In the genomic region with DNA sequence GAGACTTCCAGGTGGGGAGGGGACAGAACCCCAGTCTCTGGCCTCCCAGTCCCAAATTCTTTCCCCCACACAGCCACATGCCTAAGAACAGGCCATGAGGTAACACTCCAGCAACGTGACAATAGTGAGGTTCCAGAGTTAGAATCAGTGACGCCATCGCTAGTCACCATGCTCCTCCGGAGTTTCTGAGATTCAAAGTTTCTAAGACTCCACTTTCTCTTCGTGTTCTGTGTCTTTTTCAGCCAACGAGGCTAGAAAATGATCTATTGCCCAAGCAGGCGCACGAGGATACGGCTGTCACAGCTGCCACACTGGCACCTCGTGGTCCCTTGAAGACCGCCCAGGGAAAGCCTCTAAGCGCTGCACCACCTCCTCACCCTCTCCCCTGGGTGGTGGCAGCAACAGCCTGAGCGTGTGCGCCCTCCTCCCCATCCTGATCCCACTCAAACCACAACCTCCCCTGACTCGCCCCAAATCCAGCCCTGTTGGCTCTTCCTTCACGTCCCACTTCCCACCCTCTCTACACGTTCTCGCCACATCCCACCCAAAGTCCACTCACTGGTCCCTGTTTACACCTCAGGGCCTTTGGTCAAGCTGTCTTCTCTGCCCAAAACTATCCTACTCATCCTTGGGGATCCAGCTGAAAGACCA, we compare ENCODE assay signal across 6 cellular contexts. TPM values are rescaled to one million over a fixed set of nuclear protein-coding genes. Genes with fewer than 3 reads are reported as not detected.
A peak's percentile ranks its signal among the peaks of the same experiment; 100 is the strongest.
DNase-seq lines count a peak whose midpoint lies in the region; ATAC-seq and TF ChIP-seq lines count a peak whose summit lies in the region.

No MANE protein-coding gene starts in this region.

- in situ Hi-C loops in transverse colon (cut with MboI; ENCODE audit: low pct_ligation_motif_present in 1 of 4, low pct_unique_long_range_greater_than_20kb in 1 of 4, low sequenced_read_pairs in 3 of 4) = no loop called here

- H3K36me3 ChIP-seq in DND-41 (ENCODE audit: insufficient read depth, low read length) (no peaks in the 10 kb centered on the region; the same call in 1 of the 2 replicates), MG63 (0 out of 2 replicates have a peak, but pooled peaks cover 4% of the 10 kb centered on the region), right lobe of liver (no peaks in the 10 kb centered on the region), transverse colon (no peaks in the 10 kb centered on the region)

- peaks cover 16% of the 10 kb centered on the region for H4K20me1 ChIP-seq in DND-41 (ENCODE audit: insufficient read depth, low read length)

- TF ChIP-seq POLR2A in right lobe of liver (IDR thresholded peaks at IDR 0.05) (no peak), transverse colon (IDR thresholded peaks at IDR 0.05) (no peak)

- H3K9me3 ChIP-seq in DND-41 (ENCODE audit: insufficient read depth, low read length, severe bottlenecking) = no peaks in the 10 kb centered on the region
- H3K9me3 ChIP-seq in MG63 = no peaks in the 10 kb centered on the region
- no peaks in the 10 kb centered on the region for H3K9me3 ChIP-seq in right lobe of liver
- no peaks in the 10 kb centered on the region for H3K9me3 ChIP-seq in transverse colon

- H3K79me2 ChIP-seq in DND-41 (ENCODE audit: insufficient read depth, low read length) = peaks cover 49% of the 10 kb centered on the region

- no peaks in the 10 kb centered on the region for H3K27me3 ChIP-seq in DND-41 (ENCODE audit: insufficient read depth, low read length, poor library complexity)
- no peaks in the 10 kb centered on the region for H3K27me3 ChIP-seq in MG63
- no peaks in the 10 kb centered on the region for H3K27me3 ChIP-seq in right lobe of liver
- no peaks in the 10 kb centered on the region for H3K27me3 ChIP-seq in transverse colon

- H3K27ac ChIP-seq in DND-41 (ENCODE audit: low read length) (peak overlapping the region; percentile 68), right lobe of liver (peak overlapping the region; percentile 31 to 71 (median 59)), transverse colon (peak overlapping the region; percentile 92 to 96 (median 94))

- 17% methylated on average over 14 of the region's 18 CpGs for WGBS in right lobe of liver (ENCODE audit: insufficient coverage, low coverage, low lambda C conversion rate, missing lambda C conversion rate)
- 0 to 45% methylated on average over 1 to 18 of the region's 18 CpGs for WGBS in transverse colon (ENCODE audit: low coverage in 1 of 2), 2 donors

- intact Hi-C loops in right lobe of liver (cut with DNase I) = no loop called here
- intact Hi-C loops in transverse colon (cut with DNase I; ENCODE audit: low total_unique reads) = no loop called here

- no peak for TF ChIP-seq EP300 in transverse colon (IDR thresholded peaks at IDR 0.05; ENCODE audit: low read depth)

- H3K4me3 ChIP-seq in DND-41 (ENCODE audit: low read depth in 1 of 2, low read length in 2 of 2) = peak overlapping the region; percentile 53 to 81
- peak overlapping the region; percentile 73 for H3K4me3 ChIP-seq in MG63
- peak overlapping the region; percentile 86 to 91 (median 89) for H3K4me3 ChIP-seq in right lobe of liver
- H3K4me3 ChIP-seq in transverse colon = peak overlapping the region; percentile 72 to 88 (median 78)

- peak overlapping the region; percentile 48 for H2AFZ ChIP-seq in DND-41 (ENCODE audit: low read depth, low read length)

- ATAC-seq in DND-41 (ENCODE audit: insufficient read depth, low read depth) (peak; percentile 85), right lobe of liver (no peak)

- H3K4me1 ChIP-seq in DND-41 (ENCODE audit: insufficient read depth, low read length) (peaks cover 31% of the 10 kb centered on the region), right lobe of liver (peaks cover 0 to 18% (median 3%) of the 10 kb centered on the region in 4 donors), transverse colon (peaks cover 10 to 27% (median 21%) of the 10 kb centered on the region in 4 donors)

- H3K9ac ChIP-seq in DND-41 (ENCODE audit: low read depth, low read length) = peak overlapping the region; percentile 92

- DNase-seq in DND-41 (peak; percentile 81), MG63 (no peak), right lobe of liver (no peak), transverse colon (no peak), middle frontal gyrus (ENCODE audit: extremely low spot score, low spot score) (no peak)
- peak; percentile 37 for DNase-seq in activated effector memory CD4-positive, alpha-beta T cell treated with Interleukin-2 at 50 U/mL for 16 hours

- TF ChIP-seq CTCF in DND-41 (IDR thresholded peaks at IDR 0.05; ENCODE audit: borderline replicate concordance, extremely low read depth, low read length, poor library complexity, severe bottlenecking) (peak; percentile 37), right lobe of liver (IDR thresholded peaks at IDR 0.05) (no peak), transverse colon (IDR thresholded peaks at IDR 0.05) (no peak)

- H3K4me2 ChIP-seq in DND-41 (ENCODE audit: insufficient read depth, low read length) = peak overlapping the region; percentile 92

RNA-seq across cellular contexts. Expression of a gene that starts 1.0 kb away (rescaled TPM):
- 73.2 and 83.7 TPM in 2 replicates for total RNA-seq in MG63 (2014; rRNA removed; shearing (Covaris generic); ENCODE audit: low replicate concordance)
- total RNA-seq in right lobe of liver (10 to 100 TPM; 19.0 to 32.6 (median 25.7) TPM), transverse colon (10 to 100 TPM; 23.3 to 44.0 (median 33.2) TPM)

RNA-seq across cellular contexts. Expression of a gene that starts 2.8 kb away (rescaled TPM):
- total RNA-seq in MG63 (2014; rRNA removed; shearing (Covaris generic); ENCODE audit: low replicate concordance) = not detected in 2 replicates
- total RNA-seq in right lobe of liver = under 1 TPM in 3 of 6 experiments, not detected in 3; 0.27 to 0.62 (median 0.40) TPM
- total RNA-seq in transverse colon = under 1 TPM in 1 of 4 donors, not detected in 3; 0.68 TPM

RNA-seq across cellular contexts. Expression of a gene that starts 28.1 kb away (rescaled TPM):
- not detected in 2 replicates for total RNA-seq in MG63 (2014; rRNA removed; shearing (Covaris generic); ENCODE audit: low replicate concordance)
- total RNA-seq in right lobe of liver = 100 to 1,000 TPM in 2 of 6 experiments, 10 to 100 TPM in 4; 39.5 to 146 (median 68.5) TPM
- under 1 TPM in 2 of 4 donors, not detected in 2; 0.14 to 0.64 TPM for total RNA-seq in transverse colon

RNA-seq across cellular contexts. Expression of a gene that starts 28.3 kb away (rescaled TPM):
- 531 and 798 TPM in 2 replicates for total RNA-seq in MG63 (2014; rRNA removed; shearing (Covaris generic); ENCODE audit: low replicate concordance)
- total RNA-seq in right lobe of liver (1,000 to 10,000 TPM in 5 of 6 experiments, 100 to 1,000 TPM in 1; 856 to 5,039 (median 1,455) TPM), transverse colon (100 to 1,000 TPM; 486 to 732 (median 556) TPM)

RNA-seq across cellular contexts. Expression of a gene that starts 39.1 kb away (rescaled TPM):
- 114 and 185 TPM in 2 replicates for total RNA-seq in MG63 (2014; rRNA removed; shearing (Covaris generic); ENCODE audit: low replicate concordance)
- total RNA-seq in right lobe of liver = 100 to 1,000 TPM in 5 of 6 experiments, 10 to 100 TPM in 1; 92.4 to 162 (median 137) TPM
- 100 to 1,000 TPM; 189 to 480 (median 323) TPM for total RNA-seq in transverse colon

Comparison
In these comparisons a context has a peak if more than half of its experiments do, and no peak if none do; other contexts are left out.
1. DNase-seq: peak in DND-41 (single experiment) and activated effector memory CD4-positive, alpha-beta T cell treated with Interleukin-2 at 50 U/mL for 16 hours (single experiment); none in MG63 (single experiment), right lobe of liver (0 of 3), transverse colon (single experiment) and middle frontal gyrus (single experiment).
2. RNA of a gene that starts 28.1 kb away (total RNA-seq): 39.5 to 146 TPM in right lobe of liver; 0.14 to 0.64 TPM in transverse colon and not detected in MG63; every median in the first group is over 10 times any median in the second.
3. Peak in every context shown above with its lines, with median percentiles within 50 percentile points of each other: H3K27ac ChIP-seq and H3K4me3 ChIP-seq.